In the genomic region with DNA sequence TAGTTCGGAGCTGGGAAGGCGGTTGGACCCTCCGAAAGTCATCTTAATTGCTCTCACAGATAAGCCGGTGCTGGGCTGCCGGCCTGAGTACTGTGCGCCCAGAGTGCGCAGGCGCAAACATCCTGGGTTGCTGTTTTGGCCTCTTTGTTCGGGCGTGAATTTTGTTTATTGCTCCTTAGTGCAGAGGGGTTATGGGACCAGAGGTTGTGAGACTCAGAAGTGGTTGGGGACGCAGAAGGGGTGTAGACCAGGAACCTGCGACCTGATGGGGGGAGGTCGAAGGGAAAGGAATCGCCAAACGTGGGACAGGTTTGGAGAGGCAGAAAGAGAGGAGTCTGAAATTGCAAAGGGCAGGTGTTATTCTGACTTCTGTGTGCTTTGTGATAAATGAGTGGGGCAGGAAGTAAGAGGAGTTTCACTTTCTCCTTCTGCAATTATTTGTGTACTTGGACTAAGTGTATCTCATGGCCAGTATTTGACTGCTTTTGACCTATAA, we compare ENCODE assay signal across 8 cellular contexts. TPM values are rescaled to one million over a fixed set of nuclear protein-coding genes. Genes with fewer than 3 reads are reported as not detected.
DNase-seq lines count a peak whose midpoint lies in the region; ATAC-seq, FAIRE-seq and TF ChIP-seq lines count a peak whose summit lies in the region.

No MANE protein-coding gene starts in this region.

- H3K27me3 ChIP-seq in SJSA1 (replicated peaks) (no peaks in the 10 kb centered on the region), iPS-18a (ENCODE audit: control insufficient read depth, insufficient read depth, low read length) (no peaks in the 10 kb centered on the region), small intestine (ENCODE audit: control insufficient read depth in 2 of 2, insufficient read depth in 2 of 2, low read length in 2 of 2) (no peaks in the 10 kb centered on the region)

- WGBS in small intestine, 3 donors, result 1 to 4% (median 2%) methylated on average over 15 of the region's 15 CpGs

- no peak for TF ChIP-seq CTCF in astrocyte of the cerebellum (IDR thresholded peaks at IDR 0.05; ENCODE audit: low read depth, low read length, missing control alignments)

- H3K4me1 ChIP-seq in SJSA1 (replicated peaks) (peaks cover 8% of the 10 kb centered on the region; the same call in 1 of the 2 replicates), iPS-18a (ENCODE audit: control insufficient read depth, low read depth, low read length) (no peaks in the 10 kb centered on the region), small intestine (ENCODE audit: control insufficient read depth in 2 of 2, insufficient read depth in 1 of 2, low read depth in 1 of 2, low read length in 1 of 2) (no peaks in the 10 kb centered on the region)

- in situ Hi-C loops in astrocyte of the cerebellum (cut with HindIII; ENCODE audit: low sequenced_read_pairs), result no loop called here

- FAIRE-seq in small intestine (lab: Jason Lieb, UNC), result no peak

- ATAC-seq in GM21381 (IDR thresholded peaks at IDR 0.05; ENCODE audit: unreplicated experiment), result peak; percentile 50

- peak overlapping the region; percentile 89 for H3K9ac ChIP-seq in iPS-18a (ENCODE audit: low read length)

- DNase-seq in DMS53 treated with DMSO at 0.1 percent for 48 hours (lab: John Stamatoyannopoulos, UW; ENCODE audit: unreplicated experiment) (peak; percentile 97), HuH-7.5 (ENCODE audit: low spot score) (peak; percentile 90), SJSA1 (ENCODE audit: low read depth in 1 of 2, low spot score in 2 of 2) (peak in 1 of 2 experiments; percentile 76), astrocyte of the cerebellum (ENCODE audit: low read depth) (peak; percentile 89), small intestine (peak; percentile 91), hippocampal formation (lab: John Stamatoyannopoulos, UW) (no peak)

- H3K36me3 ChIP-seq in SJSA1, result no peaks in the 10 kb centered on the region; the same call in 1 of the 2 replicates
- H3K36me3 ChIP-seq in iPS-18a (ENCODE audit: control insufficient read depth, low read depth, low read length), result no peaks in the 10 kb centered on the region
- no peaks in the 10 kb centered on the region for H3K36me3 ChIP-seq in small intestine (ENCODE audit: control insufficient read depth in 2 of 2, insufficient read depth in 2 of 2, low read length in 2 of 2)

- peak overlapping the region; percentile 70 for H3K4me3 ChIP-seq in SJSA1
- H3K4me3 ChIP-seq in astrocyte of the cerebellum (ENCODE audit: low read depth, low read length), result peak overlapping the region; percentile 64
- peak overlapping the region; percentile 96 for H3K4me3 ChIP-seq in iPS-18a (ENCODE audit: low read length)
- H3K4me3 ChIP-seq in small intestine (ENCODE audit: low read depth in 1 of 2, low read length in 2 of 2), result peak overlapping the region; percentile 52 to 69

- H3K27ac ChIP-seq in SJSA1 (peak overlapping the region; percentile 88), iPS-18a (ENCODE audit: low read length) (peak overlapping the region; percentile 89), small intestine (ENCODE audit: low read depth in 1 of 2, low read length in 1 of 2) (peak overlapping the region; percentile 89 to 97)

- H3K9me3 ChIP-seq in SJSA1 (replicated peaks) (peaks cover 5% of the 10 kb centered on the region), iPS-18a (ENCODE audit: control insufficient read depth, low read depth, low read length) (peaks cover 5% of the 10 kb centered on the region), small intestine (ENCODE audit: control insufficient read depth, low read depth) (no peaks in the 10 kb centered on the region)

RNA-seq across cellular contexts. Expression of gene ZNF566, which starts 0.6 kb away (rescaled TPM):
- 3.6 and 3.7 TPM in 2 replicates for total RNA-seq in SJSA1 (2014; rRNA removed; shearing (Covaris generic))
- 1 to 10 TPM; 3.4 to 4.1 (median 3.6) TPM for polyA plus RNA-seq in small intestine

RNA-seq across cellular contexts. Expression of gene ZNF260, which starts 38.1 kb away (rescaled TPM):
- 6.9 and 7.7 TPM in 2 replicates for total RNA-seq in SJSA1 (2014; rRNA removed; shearing (Covaris generic))
- 1 to 10 TPM; 2.0 to 3.1 (median 2.4) TPM for polyA plus RNA-seq in small intestine

Comparison
In these comparisons a context has a peak if more than half of its experiments do, and no peak if none do; other contexts are left out.
1. DNase-seq: peak in DMS53 treated with DMSO at 0.1 percent for 48 hours (single experiment), HuH-7.5 (single experiment), astrocyte of the cerebellum (single experiment) and small intestine (single experiment); none in hippocampal formation (0 of 2).
2. Peak in every context shown above with its lines, with median percentiles within 50 percentile points of each other: H3K27ac ChIP-seq and H3K4me3 ChIP-seq.